9 cellular contexts compared by ENCODE assay signal in the genomic region with DNA sequence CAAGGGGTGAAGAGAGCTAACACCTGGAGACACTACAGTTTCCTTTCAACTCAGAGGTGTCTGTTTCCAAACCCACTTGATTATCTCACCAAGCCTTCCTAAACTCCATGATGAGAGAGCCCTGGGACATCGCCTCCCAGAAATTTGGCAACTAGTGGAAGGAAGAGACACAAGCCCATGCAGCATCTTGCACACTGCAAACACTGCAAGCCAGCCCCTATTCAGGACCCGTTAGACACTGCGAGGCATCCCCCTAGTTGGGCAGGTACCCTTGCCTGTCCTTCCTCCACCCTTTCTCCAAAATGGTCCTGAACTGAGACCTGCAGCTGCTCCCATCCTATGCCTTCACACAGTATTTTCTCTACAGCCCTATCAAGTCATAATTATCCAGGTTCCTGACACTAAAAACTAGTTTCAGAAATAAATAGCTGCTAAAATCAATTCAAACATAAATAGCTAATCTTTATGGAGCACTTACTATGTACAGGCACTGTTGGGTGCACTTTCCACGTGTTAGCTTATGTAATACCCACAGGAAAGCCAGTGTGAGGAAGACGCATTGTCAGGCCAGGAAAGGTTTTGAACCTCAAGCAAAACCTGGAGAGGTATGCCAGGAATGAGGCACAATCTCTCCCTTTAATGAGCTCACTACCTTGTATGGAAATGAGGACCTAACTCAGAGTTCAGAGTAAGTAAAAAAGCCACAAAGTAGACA. TPM values are rescaled to one million over a fixed set of nuclear protein-coding genes. Genes with fewer than 3 reads are reported as not detected.
DNase-seq lines count a peak whose midpoint lies in the region; ATAC-seq and TF ChIP-seq lines count a peak whose summit lies in the region.
"Had no signal": no experiment of that assay in that cellular context is flagged by ENCODE, and none has a peak within 500 bp of the region (broad histone marks: within the 10 kb centered on the region; RNA-seq: fewer than 3 reads in every experiment).

No MANE protein-coding gene starts in this region.

- H3K27me3 Mint-ChIP-seq in activated T-helper 2 cell treated with anti-CD3 and anti-CD28 coated beads, Interferon-gamma antibody, Interleukin-2, Interleukin-4, amounts not matched to agents 10 μg/mL and 5 μg/mL and 100 μg/mL, durations not matched to agents 14 hours and 24 hours and 36 hours (ENCODE audit: low read depth): peaks cover 43% of the 10 kb centered on the region

- no peak for ATAC-seq in HG03378 (IDR thresholded peaks at IDR 0.05; ENCODE audit: unreplicated experiment)
- ATAC-seq in GM18868 (IDR thresholded peaks at IDR 0.05; ENCODE audit: unreplicated experiment): no peak

- H3K36me3 Mint-ChIP-seq in activated T-helper 2 cell treated with anti-CD3 and anti-CD28 coated beads, Interferon-gamma antibody, Interleukin-2, Interleukin-4, amounts not matched to agents 10 μg/mL and 5 μg/mL and 100 μg/mL, durations not matched to agents 14 hours and 24 hours and 36 hours (ENCODE audit: low read depth): no peaks in the 10 kb centered on the region

- intact Hi-C loops in activated T-helper 2 cell treated with anti-CD3 and anti-CD28 coated beads, Interferon-gamma antibody, Interleukin-2, Interleukin-4, amounts not matched to agents 10 μg/mL and 5 μg/mL and 100 μg/mL, durations not matched to agents 14 hours and 24 hours and 36 hours (cut with micrococcal nuclease): loop anchor here (5.0 kb wide), 2 partner anchors 134 to 446 kb away; no protein-coding TSS in a partner anchor

- no peak overlapping the region for H3K27ac Mint-ChIP-seq in activated T-helper 2 cell treated with anti-CD3 and anti-CD28 coated beads, Interferon-gamma antibody, Interleukin-2, Interleukin-4, amounts not matched to agents 10 μg/mL and 5 μg/mL and 100 μg/mL, durations not matched to agents 14 hours and 24 hours and 36 hours

- H3K4me3 Mint-ChIP-seq in activated T-helper 2 cell treated with anti-CD3 and anti-CD28 coated beads, Interferon-gamma antibody, Interleukin-2, Interleukin-4, amounts not matched to agents 10 μg/mL and 5 μg/mL and 100 μg/mL, durations not matched to agents 14 hours and 24 hours and 36 hours (ENCODE audit: low read depth): peak overlapping the region; percentile 3

- peak overlapping the region; percentile 92 for H3K4me3 ChIP-seq in iPS-11a (ENCODE audit: low read depth, low read length)
- H3K4me3 ChIP-seq in retinal pigment epithelial cell (ENCODE audit: low read length): peak overlapping the region; percentile 73

- peaks cover 20% of the 10 kb centered on the region for H3K4me1 Mint-ChIP-seq in activated T-helper 2 cell treated with anti-CD3 and anti-CD28 coated beads, Interferon-gamma antibody, Interleukin-2, Interleukin-4, amounts not matched to agents 10 μg/mL and 5 μg/mL and 100 μg/mL, durations not matched to agents 14 hours and 24 hours and 36 hours (ENCODE audit: low read depth)

- DNase-seq in ELF-1 (ENCODE audit: low read depth, low spot score): peak; percentile 76
- no peak for DNase-seq in activated T-helper 2 cell treated with anti-CD3 and anti-CD28 coated beads, Interferon-gamma antibody, Interleukin-2, Interleukin-4, amounts not matched to agents 10 μg/mL and 5 μg/mL and 100 μg/mL, durations not matched to agents 14 hours and 24 hours and 36 hours (ENCODE audit: low spot score)
- peak; percentile 59 for DNase-seq in retinal pigment epithelial cell (ENCODE audit: low read depth)
- DNase-seq in NCI-H2029 (lab: John Stamatoyannopoulos, UW): no peak
- DNase-seq in NCI-H2029 treated with DMSO at 0.1 percent for 48 hours (lab: John Stamatoyannopoulos, UW): no peak
- DNase-seq: NCI-H1694 had no signal

- no peaks in the 10 kb centered on the region for H3K9me3 Mint-ChIP-seq in activated T-helper 2 cell treated with anti-CD3 and anti-CD28 coated beads, Interferon-gamma antibody, Interleukin-2, Interleukin-4, amounts not matched to agents 10 μg/mL and 5 μg/mL and 100 μg/mL, durations not matched to agents 14 hours and 24 hours and 36 hours

- TF ChIP-seq CTCF in retinal pigment epithelial cell (conservative IDR thresholded peaks at IDR 0.05; ENCODE audit: low read depth, low read length): no peak

RNA-seq across cellular contexts. Expression of gene MAGI1, which starts 2.8 kb away (rescaled TPM):
- total RNA-seq in activated T-helper 2 cell treated with anti-CD3 and anti-CD28 coated beads, Interferon-gamma antibody, Interleukin-2, Interleukin-4, amounts not matched to agents 10 μg/mL and 5 μg/mL and 100 μg/mL, durations not matched to agents 14 hours and 24 hours and 36 hours: 10.8 and 11.0 TPM in 2 replicates

Comparison
In these comparisons a context has a peak if more than half of its experiments do, and no peak if none do; other contexts are left out.
1. DNase-seq: peak in ELF-1 (single experiment) and retinal pigment epithelial cell (single experiment); none in activated T-helper 2 cell treated with anti-CD3 and anti-CD28 coated beads, Interferon-gamma antibody, Interleukin-2, Interleukin-4, amounts not matched to agents 10 μg/mL and 5 μg/mL and 100 μg/mL, durations not matched to agents 14 hours and 24 hours and 36 hours (single experiment), NCI-H2029 (single experiment) and NCI-H2029 treated with DMSO at 0.1 percent for 48 hours (single experiment).